Comparison of ENCODE assay signal across 10 cellular contexts in the genomic region with DNA sequence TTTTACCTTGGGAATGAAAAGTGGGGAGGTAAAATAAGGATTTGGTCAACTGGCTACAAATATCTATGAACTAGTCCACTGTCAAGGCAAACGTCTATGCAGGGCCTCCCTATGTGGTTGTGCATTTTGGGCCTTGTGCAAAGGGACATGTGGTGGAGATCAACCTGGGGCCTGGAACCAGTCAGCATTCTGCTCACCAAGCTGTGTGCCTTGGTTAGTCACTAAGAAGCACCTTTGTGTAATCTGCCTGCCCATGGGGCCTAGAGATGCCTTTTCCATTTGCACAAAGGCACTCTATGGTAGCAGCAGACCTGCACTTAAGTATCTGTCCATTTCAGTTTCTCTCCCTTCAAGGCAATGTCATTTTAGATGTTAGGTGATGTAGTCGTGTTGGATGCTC.
DNase-seq lines count a peak whose midpoint lies in the region; ATAC-seq, FAIRE-seq and TF ChIP-seq lines count a peak whose summit lies in the region.
"Had no signal": no experiment of that assay in that cellular context is flagged by ENCODE, and none has a peak within 500 bp of the region (broad histone marks: within the 10 kb centered on the region; RNA-seq: fewer than 3 reads in every experiment).

No MANE protein-coding gene starts in this region.

- no peak for ATAC-seq in CD4-positive, alpha-beta T cell (ENCODE audit: poor library complexity)
- ATAC-seq in gastrocnemius medialis (no peak), GM18870 (IDR thresholded peaks at IDR 0.05; ENCODE audit: unreplicated experiment) (no peak), GM19455 (IDR thresholded peaks at IDR 0.05; ENCODE audit: unreplicated experiment) (no peak)

- peaks cover 40% of the 10 kb centered on the region for H3K4me1 Mint-ChIP-seq in CD4-positive, alpha-beta T cell (ENCODE audit: low read depth)

- peak overlapping the region; percentile 70 for H3K4me2 ChIP-seq in endothelial cell of umbilical vein (ENCODE audit: insufficient read depth, low read length)

- in situ Hi-C loops in gastrocnemius medialis (cut with MboI; ENCODE audit: low sequenced_read_pairs in 4 of 4): loop anchor here in 2 of 4 donors (10.0 to 25.0 kb wide), 2 partner anchors 63 to 190 kb away; a partner anchor contains a TSS

- H3K79me2 ChIP-seq in endothelial cell of umbilical vein (ENCODE audit: control insufficient read depth, insufficient read depth, low read length): peaks cover 29% of the 10 kb centered on the region

- peak overlapping the region; percentile 29 for H3K27ac Mint-ChIP-seq in CD4-positive, alpha-beta T cell
- H3K27ac Mint-ChIP-seq: activated T-cell treated with anti-CD3 and anti-CD28 coated beads, Interleukin-2, amount 50 U/mL, for 24 hours had no signal

- no peak overlapping the region for H3K27ac ChIP-seq in CD4-positive, alpha-beta T cell (ENCODE audit: low read depth, low read length)
- H3K27ac ChIP-seq in KOPT-K1 (ENCODE audit: low read depth, low read length, poor library complexity, severe bottlenecking) (peak overlapping the region; percentile 56), endothelial cell of umbilical vein (ENCODE audit: insufficient read depth, low read depth, low read length) (peak overlapping the region; percentile 75), gastrocnemius medialis (peak overlapping the region; percentile 52 to 76 (median 72))

- TSS peak; percentile 24 for BruUV-seq in endothelial cell of umbilical vein (replicated peaks; lab: Mats Ljungman, UMichigan)

- no peak overlapping the region for H3K4me3 ChIP-seq in endothelial cell of umbilical vein (replicated peaks in 1 of 3; ENCODE audit: insufficient read depth in 1 of 3, low read depth in 1 of 3, low read length in 3 of 3)
- H3K4me3 ChIP-seq in gastrocnemius medialis: no peak overlapping the region

- H4K20me1 ChIP-seq in endothelial cell of umbilical vein (replicated peaks; ENCODE audit: control insufficient read depth, extremely low read depth, insufficient read depth, low read length): no peaks in the 10 kb centered on the region

- no peak overlapping the region for H3K4me3 Mint-ChIP-seq in CD4-positive, alpha-beta T cell
- H3K4me3 Mint-ChIP-seq: activated T-cell treated with anti-CD3 and anti-CD28 coated beads, Interleukin-2, amount 50 U/mL, for 24 hours had no signal

- TF ChIP-seq POLR2A in endothelial cell of umbilical vein (IDR thresholded peaks at IDR 0.05; ENCODE audit: low read depth, low read length) (no peak), gastrocnemius medialis (IDR thresholded peaks at IDR 0.05) (no peak)

- H3K9me3 Mint-ChIP-seq in CD4-positive, alpha-beta T cell: no peaks in the 10 kb centered on the region
- H3K9me3 Mint-ChIP-seq: activated T-cell treated with anti-CD3 and anti-CD28 coated beads, Interleukin-2, amount 50 U/mL, for 24 hours had no signal

- TF ChIP-seq CTCF in CD4-positive, alpha-beta T cell (IDR thresholded peaks at IDR 0.05): no peak
- TF ChIP-seq CTCF in endothelial cell of umbilical vein (IDR thresholded peaks at IDR 0.05; ENCODE audit: extremely low read depth in 1 of 2, insufficient read depth in 1 of 2, low read depth in 1 of 2, low read length in 2 of 2) (no peak), gastrocnemius medialis (IDR thresholded peaks at IDR 0.05 in 4 of 5, conservative IDR thresholded peaks at IDR 0.05 in 1 of 5) (no peak)

- H3K9me1 ChIP-seq in endothelial cell of umbilical vein (replicated peaks; ENCODE audit: control insufficient read depth, extremely low read depth, insufficient read depth, low read length): no peaks in the 10 kb centered on the region

- POLR2A ChIA-PET in CD4-positive, alpha-beta T cell (lab: Charles Lee): no interaction called here
- POLR2A ChIA-PET in endothelial cell of umbilical vein (lab: Charles Lee): no interaction called here

- CTCF ChIA-PET in CD4-positive, alpha-beta T cell (lab: Charles Lee): no interaction called here
- CTCF ChIA-PET in endothelial cell of umbilical vein (lab: Charles Lee): interaction anchor here (0.6 to 2.7 kb wide), 10 partner anchors 19 to 391 kb away, joined by 3 to 23 read pairs (median 3); no protein-coding TSS in a partner anchor

- H3K4me1 ChIP-seq in endothelial cell of umbilical vein (ENCODE audit: control insufficient read depth, extremely low read depth, insufficient read depth, low read length) (peaks cover 83% of the 10 kb centered on the region), gastrocnemius medialis (peaks cover 15 to 19% of the 10 kb centered on the region in 2 donors)

- dilution Hi-C loops in endothelial cell of umbilical vein (cut with MboI; ENCODE audit: extremely low pct_ligation_motif_present, low sequenced_read_pairs): no loop called here

- H3K9me3 ChIP-seq in CD4-positive, alpha-beta T cell (ENCODE audit: control insufficient read depth, low read length): no peaks in the 10 kb centered on the region
- H3K9me3 ChIP-seq in KOPT-K1 (ENCODE audit: insufficient read depth, low read length, poor library complexity, severe bottlenecking) (no peaks in the 10 kb centered on the region), endothelial cell of umbilical vein (replicated peaks; ENCODE audit: control insufficient read depth, insufficient read depth, low read length) (no peaks in the 10 kb centered on the region), gastrocnemius medialis (no peaks in the 10 kb centered on the region)

- H3K9ac ChIP-seq in endothelial cell of umbilical vein (replicated peaks; ENCODE audit: extremely low read depth, insufficient read depth, low read length): peak overlapping the region; percentile 26

- H3K36me3 Mint-ChIP-seq in CD4-positive, alpha-beta T cell (ENCODE audit: low read depth): peaks cover 10% of the 10 kb centered on the region

- H3K36me3 ChIP-seq in KOPT-K1 (ENCODE audit: insufficient read depth, low read length) (peaks cover 37% of the 10 kb centered on the region; the same call in 1 of the 2 replicates), endothelial cell of umbilical vein (ENCODE audit: control insufficient read depth in 2 of 2, extremely low read depth in 1 of 2, insufficient read depth in 2 of 2, low read length in 2 of 2) (no peaks in the 10 kb centered on the region), gastrocnemius medialis (no peaks in the 10 kb centered on the region)

- FAIRE-seq in endothelial cell of umbilical vein (lab: Jason Lieb, UNC): peak; percentile 38

- no peak overlapping the region for H2AFZ ChIP-seq in endothelial cell of umbilical vein (ENCODE audit: low read depth, low read length)

- no peaks in the 10 kb centered on the region for H3K27me3 ChIP-seq in CD4-positive, alpha-beta T cell (ENCODE audit: control insufficient read depth, insufficient read depth, low read length)
- no peaks in the 10 kb centered on the region for H3K27me3 ChIP-seq in endothelial cell of umbilical vein (ENCODE audit: control insufficient read depth in 2 of 2, insufficient read depth in 2 of 2, low read length in 2 of 2)
- no peaks in the 10 kb centered on the region for H3K27me3 ChIP-seq in gastrocnemius medialis

- no peaks in the 10 kb centered on the region for H3K27me3 Mint-ChIP-seq in CD4-positive, alpha-beta T cell
- H3K27me3 Mint-ChIP-seq: activated T-cell treated with anti-CD3 and anti-CD28 coated beads, Interleukin-2, amount 50 U/mL, for 24 hours had no signal

- intact Hi-C loops in CD4-positive, alpha-beta T cell (cut with DNase I, micrococcal nuclease): loop anchor here in 1 of 2 experiments (10.0 kb wide), 3 partner anchors 63 to 367 kb away; no protein-coding TSS in a partner anchor
- intact Hi-C loops in endothelial cell of umbilical vein (cut with micrococcal nuclease) (loop anchor here (1.0 to 10.0 kb wide), 13 partner anchors 10 to 413 kb away; a partner anchor contains a TSS), gastrocnemius medialis (cut with DNase I; ENCODE audit: low total_unique reads) (loop anchor here (2.0 to 10.0 kb wide), 3 partner anchors 41 to 393 kb away; no protein-coding TSS in a partner anchor)

- DNase-seq in CD4-positive, alpha-beta T cell: no peak
- DNase-seq in endothelial cell of umbilical vein (ENCODE audit: low read depth, low spot score) (no peak), gastrocnemius medialis (no peak), ureter (ENCODE audit: low spot score) (no peak), AG08395 (ENCODE audit: low spot score) (no peak)
- DNase-seq: activated T-cell treated with anti-CD3 and anti-CD28 coated beads, Interleukin-2, amount 50 U/mL, for 24 hours; NCI-H2081 treated with DMSO at 0.1 percent for 48 hours had no signal

TF ChIP-seq in endothelial cell of umbilical vein, 7 proteins besides CTCF, POLR2A, EP300 and RAD21:
- TF ChIP-seq MYC (IDR thresholded peaks at IDR 0.05; ENCODE audit: low read depth, low read length) (no peak), EZH2 (IDR thresholded peaks at IDR 0.05; ENCODE audit: borderline replicate concordance, low read depth, low read length, severe bottlenecking) (no peak), POLR2AphosphoS5 (IDR thresholded peaks at IDR 0.05; ENCODE audit: insufficient read depth, low read depth, low read length) (no peak), JUN (IDR thresholded peaks at IDR 0.05; ENCODE audit: borderline replicate concordance, insufficient read depth, insufficient read length, low read depth) (no peak), FOS (IDR thresholded peaks at IDR 0.05; ENCODE audit: borderline replicate concordance, insufficient read depth, low read length) (no peak), GATA2 (IDR thresholded peaks at IDR 0.05; ENCODE audit: insufficient read depth, insufficient read length, low read depth, low read length) (no peak)
- TF ChIP-seq, protein P1, sequence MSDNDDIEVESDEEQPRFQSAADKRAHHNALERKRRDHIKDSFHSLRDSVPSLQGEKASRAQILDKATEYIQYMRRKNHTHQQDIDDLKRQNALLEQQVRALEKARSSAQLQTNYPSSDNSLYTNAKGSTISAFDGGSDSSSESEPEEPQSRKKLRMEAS (IDR thresholded peaks at IDR 0.05; ENCODE audit: insufficient read depth, insufficient read length): no peak
